33 cellular contexts compared by ENCODE assay signal in genomic region chr1:23817633-23818032, GRCh38.
"Had no signal": no experiment of that assay in that cellular context is flagged by ENCODE, and none has a peak within 500 bp of the region (broad histone marks: within the 10 kb centered on the region; RNA-seq: fewer than 3 reads in every experiment).

No MANE protein-coding gene starts in this region.

- H3K9me3 Mint-ChIP-seq: dendritic cell treated with granulocyte-macrophage colony-stimulating factor and Interleukin-4, amounts not matched to agents 40 ng/mL and 50 ng/mL, for 4 days; endodermal cell; mesothelial cell of epicardium; naive B cell; natural killer cell treated with Interleukin-12 subunit alpha and Interleukin-12 subunit beta and Interleukin-15 and Interleukin-18, amount 100 ng/mL, for 72 hours; neural crest cell; stimulated activated naive B cell treated with anti-CD40 and anti-IgM and Interleukin-4, amounts not matched to agents 10 μg/mL and 1 μg/mL and 100 μg/mL, for 72 hours; stimulated activated naive CD8-positive, alpha-beta T cell treated with anti-CD3 and anti-CD28 coated beads, Interleukin-15, amount 100 ng/mL, for 72 hours had no signal

- H3K27ac ChIP-seq: colonic mucosa, esophagus muscularis mucosa, foreskin keratinocyte, gastroesophageal sphincter, heart left ventricle, hepatocyte, left lung, neutrophil, parathyroid adenoma, right atrium auricular region, suprapubic skin, transverse colon, upper lobe of right lung, uterus had no signal

- H3K36me3 ChIP-seq: uterus had no signal

- FAIRE-seq: endothelial cell of umbilical vein, kidney had no signal

- DNase-seq: colonic mucosa; effector CD8-positive, alpha-beta T cell; endodermal cell; foreskin keratinocyte; heart left ventricle; kidney; left cardiac atrium; left lung; mesenchymal stem cell; mucosa of descending colon; naive B cell; stimulated activated CD4-positive, alpha-beta T cell treated with anti-CD3 and anti-CD28 coated beads, Interleukin-2, amount 100 ng/mL, for 24 hours; stimulated activated CD4-positive, alpha-beta T cell treated with anti-CD3 and anti-CD28 coated beads, Interleukin-4, amount 100 ng/mL, for 24 hours; stimulated activated naive B cell treated with anti-CD40 and anti-IgM and Interleukin-4, amounts not matched to agents 10 μg/mL and 1 μg/mL and 100 μg/mL, for 72 hours; stimulated activated naive CD8-positive, alpha-beta T cell treated with anti-CD3 and anti-CD28 coated beads, Interleukin-15, amount 100 ng/mL, for 72 hours; transverse colon; upper lobe of right lung; uterus had no signal

- H3K4me2 ChIP-seq: hepatocyte, smooth muscle cell had no signal

- ATAC-seq: foreskin keratinocyte; gastroesophageal sphincter; heart left ventricle; left cardiac atrium; left lung; mucosa of descending colon; sciatic nerve; stimulated activated naive CD8-positive, alpha-beta T cell treated with anti-CD3 and anti-CD28 coated beads, Interleukin-15, amount 100 ng/mL, for 72 hours; upper lobe of right lung had no signal

- H3K4me1 ChIP-seq: colonic mucosa, foreskin keratinocyte, gastroesophageal sphincter, heart left ventricle, left lung, parathyroid adenoma, right atrium auricular region, suprapubic skin, transverse colon, upper lobe of right lung, uterus had no signal

- H3K9ac ChIP-seq: parathyroid adenoma had no signal

- H3K27ac Mint-ChIP-seq: dendritic cell treated with granulocyte-macrophage colony-stimulating factor and Interleukin-4, amounts not matched to agents 40 ng/mL and 50 ng/mL, for 4 days; endodermal cell; mesothelial cell of epicardium; natural killer cell treated with Interleukin-12 subunit alpha and Interleukin-12 subunit beta and Interleukin-15 and Interleukin-18, amount 100 ng/mL, for 72 hours; progenitor cell of endocrine pancreas; stimulated activated naive B cell treated with anti-CD40 and anti-IgM and Interleukin-4, amounts not matched to agents 10 μg/mL and 1 μg/mL and 100 μg/mL, for 72 hours; stimulated activated naive CD8-positive, alpha-beta T cell treated with anti-CD3 and anti-CD28 coated beads, Interleukin-15, amount 100 ng/mL, for 72 hours had no signal

- H3K79me2 ChIP-seq: parathyroid adenoma had no signal

- H3K9me3 ChIP-seq: colonic mucosa, esophagus muscularis mucosa, gastroesophageal sphincter, heart left ventricle, left lung, mucosa of descending colon, neutrophil, right atrium auricular region, suprapubic skin, transverse colon, upper lobe of right lung, uterus had no signal

- H3K4me3 ChIP-seq: colonic mucosa, esophagus muscularis mucosa, gastroesophageal sphincter, heart left ventricle, hepatocyte, left lung, mucosa of descending colon, right atrium auricular region, smooth muscle cell, suprapubic skin, transverse colon, upper lobe of right lung, uterus had no signal

- H2AFZ ChIP-seq: hepatocyte, parathyroid adenoma had no signal

- H3K4me3 Mint-ChIP-seq: dendritic cell treated with granulocyte-macrophage colony-stimulating factor and Interleukin-4, amounts not matched to agents 40 ng/mL and 50 ng/mL, for 4 days; endodermal cell; mesothelial cell of epicardium; natural killer cell treated with Interleukin-12 subunit alpha and Interleukin-12 subunit beta and Interleukin-15 and Interleukin-18, amount 100 ng/mL, for 72 hours; neural crest cell; stimulated activated naive B cell treated with anti-CD40 and anti-IgM and Interleukin-4, amounts not matched to agents 10 μg/mL and 1 μg/mL and 100 μg/mL, for 72 hours; stimulated activated naive CD8-positive, alpha-beta T cell treated with anti-CD3 and anti-CD28 coated beads, Interleukin-15, amount 100 ng/mL, for 72 hours had no signal

- H3K27me3 Mint-ChIP-seq: dendritic cell treated with granulocyte-macrophage colony-stimulating factor and Interleukin-4, amounts not matched to agents 40 ng/mL and 50 ng/mL, for 4 days; naive B cell; natural killer cell treated with Interleukin-12 subunit alpha and Interleukin-12 subunit beta and Interleukin-15 and Interleukin-18, amount 100 ng/mL, for 72 hours; progenitor cell of endocrine pancreas; stimulated activated naive B cell treated with anti-CD40 and anti-IgM and Interleukin-4, amounts not matched to agents 10 μg/mL and 1 μg/mL and 100 μg/mL, for 72 hours; stimulated activated naive CD8-positive, alpha-beta T cell treated with anti-CD3 and anti-CD28 coated beads, Interleukin-15, amount 100 ng/mL, for 72 hours had no signal

- H3K4me1 Mint-ChIP-seq: endodermal cell, mesothelial cell of epicardium, neural crest cell had no signal

- H3K36me3 Mint-ChIP-seq: natural killer cell treated with Interleukin-12 subunit alpha and Interleukin-12 subunit beta and Interleukin-15 and Interleukin-18, amount 100 ng/mL, for 72 hours had no signal

- H3K27me3 ChIP-seq: colonic mucosa, esophagus muscularis mucosa, foreskin keratinocyte, gastroesophageal sphincter, heart left ventricle, hepatocyte, left lung, neutrophil, right atrium auricular region, suprapubic skin, transverse colon, upper lobe of right lung, uterus had no signal
